1 cellular context compared by ENCODE assay signal in genomic region chr14:24255931-24256696, GRCh38.
TF ChIP-seq lines count a peak whose summit lies in the region.

No MANE protein-coding gene starts in this region.

TF ChIP-seq in HepG2, 621 proteins besides CTCF, POLR2A, EP300 and RAD21 (continued from another document):
- TF ChIP-seq PATZ1 (CRISPR knock-in tag; IDR thresholded peaks at IDR 0.05) (peak; percentile 71; the same call in 1 of the 2 replicates), HHEX (CRISPR knock-in tag; IDR thresholded peaks at IDR 0.05) (peak; percentile 91), BCL6 (CRISPR knock-in tag; IDR thresholded peaks at IDR 0.05) (peak; percentile 66), ZBTB39 (CRISPR knock-in tag; IDR thresholded peaks at IDR 0.05) (no peak; the same call in 1 of the 2 replicates), FOXO1 (CRISPR knock-in tag; IDR thresholded peaks at IDR 0.05) (peak; percentile 63; the same call in 1 of the 2 replicates), ZNF839 (CRISPR knock-in tag; IDR thresholded peaks at IDR 0.05; ENCODE audit: borderline replicate concordance) (peak; percentile 23; the same call in 1 of the 2 replicates), HOXA3 (CRISPR knock-in tag; IDR thresholded peaks at IDR 0.05) (peak; percentile 50; the same call in 1 of the 2 replicates), ZNF501 (CRISPR knock-in tag; IDR thresholded peaks at IDR 0.05) (peak; percentile 35; the same call in 1 of the 2 replicates)
